19 cellular contexts compared by ENCODE assay signal in the genomic region with DNA sequence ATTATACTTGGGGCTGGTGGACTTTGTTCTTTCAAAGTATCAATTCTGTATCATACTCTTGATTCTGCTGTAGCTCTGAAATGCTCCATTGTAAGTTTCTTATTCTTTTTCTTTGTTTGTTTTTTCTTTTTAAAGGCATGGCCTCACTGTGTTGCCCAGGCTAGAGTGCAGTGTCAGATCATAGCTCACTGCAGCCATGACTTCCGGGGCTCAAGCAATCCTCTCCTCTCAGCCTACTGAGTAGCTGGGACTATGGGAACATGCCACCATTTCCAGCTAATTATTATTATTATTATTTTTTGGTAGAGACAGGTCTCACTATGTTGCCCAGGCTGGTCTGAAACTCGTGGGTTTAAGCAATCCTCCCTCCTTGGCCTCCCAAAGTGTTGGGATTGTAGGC.
"Had no signal": no experiment of that assay in that cellular context is flagged by ENCODE, and none has a peak within 500 bp of the region (broad histone marks: within the 10 kb centered on the region; RNA-seq: fewer than 3 reads in every experiment).

No MANE protein-coding gene starts in this region.

- DNase-seq: cerebellar nuclear complex; effector memory CD8-positive, alpha-beta T cell; foreskin keratinocyte; left colon; left ventricle myocardium superior; mesenchymal stem cell; naive B cell; occipital lobe; pancreas; stimulated activated CD4-positive, alpha-beta T cell treated with anti-CD3 and anti-CD28 coated beads, Interleukin-12 subunit alpha, Interleukin-12 subunit beta, amount 100 ng/mL, for 4 hours; stimulated activated naive CD4-positive, alpha-beta T cell treated with Interleukin-2 at 50 U/mL for 16 hours had no signal

- ATAC-seq: effector memory CD8-positive, alpha-beta T cell; foreskin keratinocyte; left colon; left ventricle myocardium superior; pancreas; sciatic nerve had no signal

- H3K27ac Mint-ChIP-seq: dendritic cell treated with granulocyte-macrophage colony-stimulating factor and Interleukin-4, amounts not matched to agents 40 ng/mL and 50 ng/mL, for 4 days; effector memory CD8-positive, alpha-beta T cell; nephron had no signal

- H3K9me3 ChIP-seq: pancreas, tibial artery had no signal

- H3K9me3 Mint-ChIP-seq: dendritic cell treated with granulocyte-macrophage colony-stimulating factor and Interleukin-4, amounts not matched to agents 40 ng/mL and 50 ng/mL, for 4 days; effector memory CD8-positive, alpha-beta T cell; naive B cell; nephron had no signal

- H3K27me3 ChIP-seq: pancreas had no signal

- H3K4me3 Mint-ChIP-seq: dendritic cell treated with granulocyte-macrophage colony-stimulating factor and Interleukin-4, amounts not matched to agents 40 ng/mL and 50 ng/mL, for 4 days; effector memory CD8-positive, alpha-beta T cell; naive B cell; nephron had no signal

- H3K36me3 Mint-ChIP-seq: naive B cell had no signal

- H3K36me3 ChIP-seq: pancreas, tibial artery had no signal

- H3K4me3 ChIP-seq: hepatocyte, lung, pancreas, skin epidermis, tibial artery had no signal

- H3K27ac ChIP-seq: epithelial cell of prostate, foreskin keratinocyte, hepatocyte, pancreas, skin epidermis, tibial artery had no signal
